In genomic region chr17:50347087-50347893, GRCh38 we compare ENCODE assay signal across 9 cellular contexts. TPM values are rescaled to one million over a fixed set of nuclear protein-coding genes. Genes with fewer than 3 reads are reported as not detected.
DNase-seq lines count a peak whose midpoint lies in the region; ATAC-seq and TF ChIP-seq lines count a peak whose summit lies in the region.
"Had no signal": no experiment of that assay in that cellular context is flagged by ENCODE, and none has a peak within 500 bp of the region (broad histone marks: within the 10 kb centered on the region; RNA-seq: fewer than 3 reads in every experiment).

No MANE protein-coding gene starts in this region.

- ATAC-seq in memory B cell (ENCODE audit: low read depth) (no peak), HG03460 (IDR thresholded peaks at IDR 0.05; ENCODE audit: unreplicated experiment) (no peak), foreskin keratinocyte (no peak)

- no peaks in the 10 kb centered on the region for H3K27me3 Mint-ChIP-seq in MCF 10A (ENCODE audit: insufficient read depth, unreplicated experiment)
- no peaks in the 10 kb centered on the region for H3K27me3 Mint-ChIP-seq in memory B cell

- H3K36me3 Mint-ChIP-seq in MCF 10A (ENCODE audit: insufficient read depth, unreplicated experiment), result no peaks in the 10 kb centered on the region
- H3K36me3 Mint-ChIP-seq in memory B cell, result peaks cover under 1% of the 10 kb centered on the region

- DNase-seq in activated effector memory CD4-positive, alpha-beta T cell treated with anti-CD3 and anti-CD28 coated beads, Interleukin-2, amount 50 U/mL, for 16 hours, result peak; percentile 57
- no peak for DNase-seq in activated effector memory CD4-positive, alpha-beta T cell treated with Interleukin-2 at 50 U/mL for 16 hours
- no peak for DNase-seq in MCF 10A (ENCODE audit: unreplicated experiment)
- DNase-seq in memory B cell (ENCODE audit: low spot score in 2 of 2), result no peak
- no peak for DNase-seq in NOMO-1 (lab: John Stamatoyannopoulos, UW; ENCODE audit: unreplicated experiment in 2 of 2)
- no peak for DNase-seq in foreskin keratinocyte
- DNase-seq: NCI-H1092 treated with DMSO at 0.1 percent for 48 hours had no signal

- H3K27ac ChIP-seq in urinary bladder (ENCODE audit: low read depth), result no peak overlapping the region
- no peak overlapping the region for H3K27ac ChIP-seq in foreskin keratinocyte

- peaks cover 22% of the 10 kb centered on the region for H3K4me1 Mint-ChIP-seq in MCF 10A (ENCODE audit: insufficient read depth, unreplicated experiment)
- peaks cover 34% of the 10 kb centered on the region for H3K4me1 Mint-ChIP-seq in memory B cell

- intact Hi-C loops in MCF 10A (cut with micrococcal nuclease), result no loop called here

- WGBS in urinary bladder, result 24% methylated on average over 19 of the region's 19 CpGs

- TF ChIP-seq CTCF in MCF 10A (IDR thresholded peaks at IDR 0.05; ENCODE audit: unreplicated experiment) (no peak), foreskin keratinocyte (conservative IDR thresholded peaks at IDR 0.05) (no peak)

- peak overlapping the region; percentile 90 for H3K27ac Mint-ChIP-seq in MCF 10A (ENCODE audit: low read depth, unreplicated experiment)
- H3K27ac Mint-ChIP-seq in memory B cell, result no peak overlapping the region

- H3K4me1 ChIP-seq in urinary bladder (ENCODE audit: insufficient read depth) (no peaks in the 10 kb centered on the region), foreskin keratinocyte (peaks cover 14% of the 10 kb centered on the region)

- H3K4me3 ChIP-seq in urinary bladder (ENCODE audit: low read depth, low read length), result peak overlapping the region; percentile 95

- no peaks in the 10 kb centered on the region for H3K9me3 Mint-ChIP-seq in MCF 10A (ENCODE audit: unreplicated experiment)
- H3K9me3 Mint-ChIP-seq in memory B cell, result no peaks in the 10 kb centered on the region

- POLR2A ChIA-PET in MCF 10A (lab: Yijun Ruan, JAX), result interaction anchor here (0.5 to 2.9 kb wide), 15 partner anchors 8 to 169 kb away, joined by 3 to 15 read pairs (median 4); partner anchors contain the start of genes EME1, LRRC59, MRPL27 and RSAD1

- BruUV-seq in MCF 10A (replicated peaks; lab: Mats Ljungman, UMichigan), result no TSS peak

- no peaks in the 10 kb centered on the region for H3K36me3 ChIP-seq in urinary bladder (ENCODE audit: insufficient read depth)

- no peaks in the 10 kb centered on the region for H3K27me3 ChIP-seq in foreskin keratinocyte

- H3K4me3 Mint-ChIP-seq in MCF 10A (ENCODE audit: unreplicated experiment) (peak overlapping the region; percentile 88), memory B cell (peak overlapping the region; percentile 95)

- CTCF ChIA-PET in MCF 10A (lab: Yijun Ruan, JAX), result interaction anchor here (0.6 to 2.0 kb wide), 6 partner anchors 14 to 435 kb away, joined by 3 to 7 read pairs (median 3); no protein-coding TSS in a partner anchor

RNA-seq across cellular contexts. Expression of gene XYLT2, which starts 1.4 kb away (rescaled TPM):
- total RNA-seq in MCF 10A (2022) (9.6 and 14.0 TPM in 2 replicates), urinary bladder (17.6 TPM), foreskin keratinocyte (36.5 and 38.0 TPM in 2 replicates)
- polyA plus RNA-seq in urinary bladder (27.8 TPM), foreskin keratinocyte (21.8 and 22.2 TPM in 2 replicates)

RNA-seq across cellular contexts. Expression of gene MRPL27, which starts 25.7 kb away (rescaled TPM):
- total RNA-seq in MCF 10A (2022), result 57.2 and 71.5 TPM in 2 replicates
- 38.6 TPM for total RNA-seq in urinary bladder
- 99.6 TPM for polyA plus RNA-seq in urinary bladder
- total RNA-seq in foreskin keratinocyte, result 116 and 123 TPM in 2 replicates
- polyA plus RNA-seq in foreskin keratinocyte, result 171 and 178 TPM in 2 replicates

RNA-seq across cellular contexts. Expression of gene EME1, which starts 25.7 kb away (rescaled TPM):
- total RNA-seq in MCF 10A (2022) (6.0 and 6.7 TPM in 2 replicates), urinary bladder (2.7 TPM), foreskin keratinocyte (11.8 and 13.5 TPM in 2 replicates)
- polyA plus RNA-seq in urinary bladder (0.29 TPM), foreskin keratinocyte (8.5 and 9.7 TPM in 2 replicates)

RNA-seq across cellular contexts. Expression of gene LRRC59, which starts 50.0 kb away (rescaled TPM):
- total RNA-seq in MCF 10A (2022) (306 and 344 TPM in 2 replicates), urinary bladder (62.5 TPM), foreskin keratinocyte (223 and 231 TPM in 2 replicates)
- polyA plus RNA-seq in urinary bladder (48.3 TPM), foreskin keratinocyte (166 and 173 TPM in 2 replicates)
